1 cellular context compared by ENCODE assay signal in the genomic region with DNA sequence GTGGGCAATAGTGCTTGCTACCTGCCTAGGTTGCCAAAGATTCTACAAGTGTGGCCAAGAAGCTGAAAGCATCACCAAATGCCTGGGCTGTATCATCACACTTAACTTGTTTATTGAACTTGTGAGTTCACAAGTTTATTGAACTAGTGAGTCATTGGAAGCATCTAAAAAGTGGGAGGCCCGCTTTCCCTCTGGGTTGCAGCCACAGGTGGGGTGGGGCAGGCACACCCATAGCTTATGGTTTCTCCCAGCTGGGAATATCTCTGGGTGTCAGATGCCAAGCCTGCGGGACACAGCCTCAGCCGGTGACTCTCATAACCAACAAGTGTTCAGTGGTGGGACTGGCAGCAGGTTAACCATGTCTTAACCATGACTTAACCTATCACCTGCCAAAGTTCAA.
TF ChIP-seq lines count a peak whose summit lies in the region.

No MANE protein-coding gene starts in this region.

TF ChIP-seq in IMR-90, 13 proteins besides CTCF, POLR2A, EP300 and RAD21:
- TF ChIP-seq CHD1 (IDR thresholded peaks at IDR 0.05; ENCODE audit: low read depth, low read length) (no peak), USF2 (IDR thresholded peaks at IDR 0.05; ENCODE audit: low read depth, low read length) (no peak), RCOR1 (IDR thresholded peaks at IDR 0.05; ENCODE audit: insufficient replicate concordance, low read length) (no peak), BHLHE40 (IDR thresholded peaks at IDR 0.05; ENCODE audit: low read depth, low read length) (no peak), CEBPB (IDR thresholded peaks at IDR 0.05; ENCODE audit: low read depth, low read length) (no peak)
